27 cellular contexts compared by ENCODE assay signal in the genomic region with DNA sequence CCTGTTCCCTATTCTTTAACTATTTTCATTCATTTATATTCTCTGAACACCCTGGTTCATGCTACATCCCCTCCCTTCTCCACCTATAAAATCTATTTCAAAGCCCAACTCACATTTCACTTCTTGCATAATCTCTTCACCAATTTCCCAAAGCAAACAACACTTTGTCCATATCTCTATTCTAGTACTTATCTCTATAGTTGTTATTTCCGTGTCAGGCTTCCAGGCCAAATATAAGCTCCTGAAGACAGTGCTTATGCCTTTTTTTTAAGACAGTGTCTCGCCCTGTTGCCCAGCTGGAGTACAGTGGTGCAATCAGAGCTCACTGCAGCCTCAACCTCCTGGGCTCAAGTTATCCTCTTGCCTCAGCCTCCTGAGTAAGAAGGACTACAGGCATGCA. TPM values are rescaled to one million over a fixed set of nuclear protein-coding genes. Genes with fewer than 3 reads are reported as not detected.
DNase-seq lines count a peak whose midpoint lies in the region; ATAC-seq, FAIRE-seq and TF ChIP-seq lines count a peak whose summit lies in the region.
"Had no signal": no experiment of that assay in that cellular context is flagged by ENCODE, and none has a peak within 500 bp of the region (broad histone marks: within the 10 kb centered on the region; RNA-seq: fewer than 3 reads in every experiment).

No MANE protein-coding gene starts in this region.

- no peaks in the 10 kb centered on the region for H3K27me3 ChIP-seq in hepatocyte
- no peaks in the 10 kb centered on the region for H3K27me3 ChIP-seq in small intestine (ENCODE audit: control insufficient read depth in 2 of 2, insufficient read depth in 2 of 2, low read length in 2 of 2)
- H3K27me3 ChIP-seq: MG63 had no signal

- no peaks in the 10 kb centered on the region for H3K36me3 Mint-ChIP-seq in activated naive CD8-positive, alpha-beta T cell treated with anti-CD3 and anti-CD28 coated beads, Interleukin-2, amount 50 U/mL, for 24 hours (ENCODE audit: low read depth)
- H3K36me3 Mint-ChIP-seq: CD4-positive, alpha-beta memory T cell had no signal

- H3K4me1 ChIP-seq in hepatocyte (ENCODE audit: insufficient read depth) (no peaks in the 10 kb centered on the region), small intestine (ENCODE audit: control insufficient read depth in 2 of 2, insufficient read depth in 1 of 2, low read depth in 1 of 2, low read length in 1 of 2) (no peaks in the 10 kb centered on the region)
- H3K4me1 ChIP-seq: A549, HAP-1 had no signal

- H3K4me1 Mint-ChIP-seq in activated naive CD8-positive, alpha-beta T cell treated with anti-CD3 and anti-CD28 coated beads, Interleukin-2, amount 50 U/mL, for 24 hours = no peaks in the 10 kb centered on the region
- H3K4me1 Mint-ChIP-seq: CD4-positive, alpha-beta memory T cell had no signal

- no peaks in the 10 kb centered on the region for H3K9me3 ChIP-seq in hepatocyte (ENCODE audit: low read depth)
- H3K9me3 ChIP-seq in small intestine (ENCODE audit: control insufficient read depth, low read depth) = no peaks in the 10 kb centered on the region
- H3K9me3 ChIP-seq: A549, HAP-1, MG63 had no signal

- FAIRE-seq in small intestine (lab: Jason Lieb, UNC) = no peak
- FAIRE-seq: A549, GM12878, RCC 7860 had no signal

- no peak overlapping the region for H3K27ac Mint-ChIP-seq in activated naive CD8-positive, alpha-beta T cell treated with anti-CD3 and anti-CD28 coated beads, Interleukin-2, amount 50 U/mL, for 24 hours
- H3K27ac Mint-ChIP-seq: CD4-positive, alpha-beta memory T cell had no signal

- H3K4me3 ChIP-seq in hepatocyte (no peak overlapping the region), small intestine (ENCODE audit: low read depth in 1 of 2, low read length in 2 of 2) (no peak overlapping the region)
- H3K4me3 ChIP-seq: A549, GM12878, HAP-1, MG63, SK-N-MC had no signal

- H3K4me2 ChIP-seq in hepatocyte = no peak overlapping the region
- H3K4me2 ChIP-seq: A549 had no signal

- H3K9me3 Mint-ChIP-seq in activated naive CD8-positive, alpha-beta T cell treated with anti-CD3 and anti-CD28 coated beads, Interleukin-2, amount 50 U/mL, for 24 hours = no peaks in the 10 kb centered on the region

- no peak for ATAC-seq in activated naive CD8-positive, alpha-beta T cell treated with anti-CD3 and anti-CD28 coated beads, Interleukin-2, amount 50 U/mL, for 24 hours
- ATAC-seq: A549, GM12878 had no signal

- H3K4me3 Mint-ChIP-seq in activated naive CD8-positive, alpha-beta T cell treated with anti-CD3 and anti-CD28 coated beads, Interleukin-2, amount 50 U/mL, for 24 hours = no peak overlapping the region
- H3K4me3 Mint-ChIP-seq: CD4-positive, alpha-beta memory T cell had no signal

- H3K27ac ChIP-seq in hepatocyte (no peak overlapping the region), small intestine (ENCODE audit: low read depth in 1 of 2, low read length in 1 of 2) (no peak overlapping the region)
- H3K27ac ChIP-seq: A549, SK-N-MC had no signal

- H3K79me2 ChIP-seq in hepatocyte = no peaks in the 10 kb centered on the region

- H3K9me2 ChIP-seq in hepatocyte (replicated peaks; ENCODE audit: insufficient read depth) = no peaks in the 10 kb centered on the region

- WGBS in hepatocyte (ENCODE audit: low lambda C conversion rate, missing lambda C conversion rate) = 34% methylated on average over 2 of the region's 2 CpGs
- WGBS in small intestine, 3 donors = 2 to 54% (median 24%) methylated on average over 2 of the region's 2 CpGs

- H3K36me3 ChIP-seq in hepatocyte (replicated peaks; ENCODE audit: insufficient read depth, low read depth) = no peaks in the 10 kb centered on the region
- H3K36me3 ChIP-seq in small intestine (ENCODE audit: control insufficient read depth in 2 of 2, insufficient read depth in 2 of 2, low read length in 2 of 2) = no peaks in the 10 kb centered on the region
- H3K36me3 ChIP-seq: HAP-1, MG63 had no signal

- no peak overlapping the region for H2AFZ ChIP-seq in hepatocyte

- peaks cover 4% of the 10 kb centered on the region for H3K27me3 Mint-ChIP-seq in activated naive CD8-positive, alpha-beta T cell treated with anti-CD3 and anti-CD28 coated beads, Interleukin-2, amount 50 U/mL, for 24 hours

- DNase-seq in HuH-7 (ENCODE audit: low spot score) = peak; percentile 16
- peak; percentile 23 for DNase-seq in NCI-H226
- DNase-seq in hepatocyte (ENCODE audit: low spot score) = peak; percentile 4
- DNase-seq in small intestine = peak; percentile 42
- no peak for DNase-seq in activated naive CD8-positive, alpha-beta T cell treated with anti-CD3 and anti-CD28 coated beads, Interleukin-2, amount 50 U/mL, for 24 hours
- no peak for DNase-seq in epidermal melanocyte (ENCODE audit: insufficient read length, low spot score)
- no peak for DNase-seq in NCI-H2171 (lab: John Stamatoyannopoulos, UW)
- DNase-seq: C1 segment of cervical spinal cord; CD4-positive, alpha-beta memory T cell; COR-L47; GOT3; Kasumi-1; MG63; NCI-H1048; NCI-H1417; NCI-H187; NCI-H2081 treated with DMSO at 0.1 percent for 48 hours; NCI-H2171 treated with DMSO at 0.1 percent for 48 hours; NCI-H446; NCI-H524 treated with DMSO at 0.1 percent for 48 hours; NCI-H774; SIG-M5 had no signal

- TF ChIP-seq CTCF in hepatocyte (IDR thresholded peaks at IDR 0.05; ENCODE audit: poor library complexity) = no peak

- H4K20me1 ChIP-seq in hepatocyte (ENCODE audit: insufficient read depth, poor library complexity, severe bottlenecking) = no peaks in the 10 kb centered on the region

RNA-seq across cellular contexts. Expression of a gene that starts 43.6 kb away (rescaled TPM):
- 1.1 and 1.5 TPM in 2 replicates for total RNA-seq in hepatocyte
- 0.06 and 0.60 TPM in 2 replicates for polyA plus RNA-seq in hepatocyte
- polyA plus RNA-seq in small intestine = under 1 TPM in 1 of 3 donors, not detected in 2; 0.10 TPM
- polyA plus RNA-seq: CD4-positive, alpha-beta memory T cell had no signal

RNA-seq across cellular contexts. Expression of a gene that starts 55.6 kb away (rescaled TPM):
- 15.9 and 17.2 TPM in 2 replicates for total RNA-seq in hepatocyte
- polyA plus RNA-seq in hepatocyte = 8.4 and 12.7 TPM in 2 replicates
- 1 to 10 TPM; 4.0 to 7.0 (median 4.1) TPM for polyA plus RNA-seq in small intestine

Comparison
In these comparisons a context has a peak if more than half of its experiments do, and no peak if none do; other contexts are left out.
1. DNase-seq: peak in HuH-7 (single experiment), NCI-H226 (single experiment), hepatocyte (single experiment) and small intestine (single experiment); none in activated naive CD8-positive, alpha-beta T cell treated with anti-CD3 and anti-CD28 coated beads, Interleukin-2, amount 50 U/mL, for 24 hours (single experiment), epidermal melanocyte (single experiment) and NCI-H2171 (single experiment).